Comparison of ENCODE assay signal across 17 cellular contexts in the genomic region with DNA sequence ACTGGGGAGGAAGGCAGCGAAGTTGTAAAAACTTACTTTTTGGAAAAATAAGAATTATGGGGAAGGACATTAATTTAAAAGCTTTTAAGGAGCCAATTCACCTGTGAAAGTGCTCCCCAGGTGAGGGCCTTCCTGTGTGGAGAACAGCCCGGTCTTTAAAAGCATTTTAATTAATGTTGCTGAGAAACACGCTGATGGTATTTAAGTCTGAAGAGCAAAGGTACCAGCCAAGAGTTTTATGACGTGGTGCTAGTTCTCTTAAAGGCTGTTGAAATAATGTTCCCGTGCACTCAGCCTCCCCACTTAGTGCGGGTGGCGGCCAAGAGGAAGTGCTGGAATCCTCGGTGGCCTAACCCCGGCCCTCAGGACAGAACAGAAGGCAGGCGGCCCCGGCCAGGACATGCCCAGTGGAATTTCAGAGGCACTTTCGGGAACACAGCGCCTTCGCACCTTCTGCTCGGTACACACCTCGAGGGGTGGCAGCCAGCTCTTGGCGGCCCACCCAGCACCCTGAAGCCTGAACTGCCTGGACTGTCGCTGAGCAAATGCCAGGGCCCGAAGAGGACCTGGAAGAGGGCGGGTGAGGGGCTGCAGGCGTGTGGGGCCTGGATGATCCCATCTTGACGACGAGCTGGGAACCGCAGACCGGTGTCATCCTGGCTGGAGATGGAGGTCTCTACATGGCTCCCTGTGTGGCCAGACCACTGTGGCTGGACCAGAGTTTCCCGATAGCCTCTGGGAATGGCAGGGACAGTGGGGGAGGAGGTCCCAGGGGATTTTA.
A peak's percentile ranks its signal among the peaks of the same experiment; 100 is the strongest.
DNase-seq lines count a peak whose midpoint lies in the region; ATAC-seq and TF ChIP-seq lines count a peak whose summit lies in the region.
"Had no signal": no experiment of that assay in that cellular context is flagged by ENCODE, and none has a peak within 500 bp of the region (broad histone marks: within the 10 kb centered on the region; RNA-seq: fewer than 3 reads in every experiment).

No MANE protein-coding gene starts in this region.

- no peak overlapping the region for H3K9ac ChIP-seq in MM.1S (ENCODE audit: low read length)

- H3K4me1 ChIP-seq in RWPE2 (ENCODE audit: insufficient read depth, poor library complexity, severe bottlenecking) (no peaks in the 10 kb centered on the region), left lung (peaks cover 0 to 5% of the 10 kb centered on the region in 2 donors), gastrocnemius medialis (no peaks in the 10 kb centered on the region), MM.1S (ENCODE audit: low read length) (no peaks in the 10 kb centered on the region)

- intact Hi-C loops in left lung (cut with DNase I) (no loop called here), gastrocnemius medialis (cut with DNase I; ENCODE audit: low total_unique reads) (no loop called here)

- H3K4me3 ChIP-seq in RWPE2 (ENCODE audit: severe bottlenecking) (no peak overlapping the region), left lung (no peak overlapping the region), gastrocnemius medialis (no peak overlapping the region), MM.1S (ENCODE audit: low read length) (no peak overlapping the region)
- H3K4me3 ChIP-seq: cardiac muscle cell had no signal

- no peak overlapping the region for H3K4me2 ChIP-seq in MM.1S (ENCODE audit: low read depth, low read length)

- H3K79me2 ChIP-seq in MM.1S (ENCODE audit: low read length) = no peaks in the 10 kb centered on the region

- no peaks in the 10 kb centered on the region for H4K20me1 ChIP-seq in MM.1S (ENCODE audit: insufficient read depth, low read length)

- no peak for TF ChIP-seq POLR2A in gastrocnemius medialis (IDR thresholded peaks at IDR 0.05)

- in situ Hi-C loops in gastrocnemius medialis (cut with MboI; ENCODE audit: low sequenced_read_pairs in 4 of 4) = no loop called here

- H3K27ac ChIP-seq in RWPE2 (ENCODE audit: poor library complexity, severe bottlenecking) (no peak overlapping the region), left lung (peak overlapping the region; percentile 67), gastrocnemius medialis (no peak overlapping the region), MM.1S (ENCODE audit: low read length) (no peak overlapping the region)
- H3K27ac ChIP-seq: C4-2B, cardiac muscle cell had no signal

- ATAC-seq in RWPE2 (ENCODE audit: low read depth) (no peak), left lung (peak; percentile 82), gastrocnemius medialis (peak; percentile 73 to 78)

- H3K27me3 ChIP-seq in RWPE2 (ENCODE audit: insufficient read depth, poor library complexity, severe bottlenecking) = no peaks in the 10 kb centered on the region
- no peaks in the 10 kb centered on the region for H3K27me3 ChIP-seq in left lung
- peaks cover 0 to 3% (median 0%) of the 10 kb centered on the region in 3 donors for H3K27me3 ChIP-seq in gastrocnemius medialis
- peaks cover 48% of the 10 kb centered on the region for H3K27me3 ChIP-seq in MM.1S (replicated peaks; ENCODE audit: insufficient read depth, low read length)
- H3K27me3 ChIP-seq: cardiac muscle cell had no signal

- H3K9me3 ChIP-seq in RWPE2 (ENCODE audit: severe bottlenecking) (no peaks in the 10 kb centered on the region), left lung (no peaks in the 10 kb centered on the region), gastrocnemius medialis (no peaks in the 10 kb centered on the region), MM.1S (replicated peaks; ENCODE audit: insufficient read depth, low read length) (no peaks in the 10 kb centered on the region)

- H3K9me2 ChIP-seq in MM.1S (replicated peaks; ENCODE audit: insufficient read depth, low read length) = no peaks in the 10 kb centered on the region

- DNase-seq in DMS79 treated with DMSO at 0.1 percent for 48 hours (lab: John Stamatoyannopoulos, UW) (peak; percentile 85), RWPE2 (ENCODE audit: low spot score) (peak; percentile 26), left lung (peak; percentile 84 to 88), gastrocnemius medialis (peak; percentile 38 to 59), NCI-H2029 treated with DMSO at 0.1 percent for 48 hours (lab: John Stamatoyannopoulos, UW) (no peak), MM.1S (no peak), amniotic stem cell (lab: John Stamatoyannopoulos, UW) (no peak), NOMO-1 treated with dmso at 0.1 percent for 144 hours (lab: John Stamatoyannopoulos, UW; ENCODE audit: unreplicated experiment) (no peak)
- DNase-seq: activated CD8-positive, alpha-beta memory T cell treated with anti-CD3 and anti-CD28 coated beads for 24 hours; activated naive CD4-positive, alpha-beta T cell; activated T-cell treated with anti-CD3 and anti-CD28 coated beads, Interleukin-2, amount 50 U/mL, for 24 hours; NCI-H2171 treated with DMSO at 0.1 percent for 48 hours; NCI-H526 treated with DMSO at 0.1 percent for 48 hours; OCI-M1; stimulated activated CD4-positive, alpha-beta T cell treated with anti-CD3 and anti-CD28 coated beads, Interleukin-4, amount 100 ng/mL, for 4 hours had no signal

- TF ChIP-seq CTCF in RWPE2 (IDR thresholded peaks at IDR 0.05; ENCODE audit: poor library complexity, severe bottlenecking) = no peak
- TF ChIP-seq CTCF in left lung (IDR thresholded peaks at IDR 0.05) = no peak
- no peak for TF ChIP-seq CTCF in gastrocnemius medialis (IDR thresholded peaks at IDR 0.05 in 4 of 5, conservative IDR thresholded peaks at IDR 0.05 in 1 of 5)
- TF ChIP-seq CTCF in MM.1S (IDR thresholded peaks at IDR 0.05; ENCODE audit: low read length) = no peak

- no peaks in the 10 kb centered on the region for H3F3A ChIP-seq in MM.1S (ENCODE audit: insufficient read depth, low read length)

- H2AFZ ChIP-seq in MM.1S (ENCODE audit: low read length) = no peak overlapping the region

- H3K36me3 ChIP-seq in RWPE2 (ENCODE audit: low read depth) (no peaks in the 10 kb centered on the region), left lung (no peaks in the 10 kb centered on the region), gastrocnemius medialis (no peaks in the 10 kb centered on the region), MM.1S (replicated peaks; ENCODE audit: insufficient read depth, low read length) (no peaks in the 10 kb centered on the region)
- H3K36me3 ChIP-seq: cardiac muscle cell had no signal

Comparison
In these comparisons a context has a peak if more than half of its experiments do, and no peak if none do; other contexts are left out.
1. DNase-seq: peak in DMS79 treated with DMSO at 0.1 percent for 48 hours (single experiment), RWPE2 (single experiment), left lung (2 of 2) and gastrocnemius medialis (2 of 2); none in NCI-H2029 treated with DMSO at 0.1 percent for 48 hours (single experiment), MM.1S (single experiment), amniotic stem cell (single experiment) and NOMO-1 treated with dmso at 0.1 percent for 144 hours (single experiment).
2. H3K27ac ChIP-seq: peak in left lung (2 of 2); none in RWPE2 (single experiment), gastrocnemius medialis (0 of 4) and MM.1S (single experiment).